In genomic region chr3:123036352-123037014, GRCh38 we compare ENCODE assay signal across 11 cellular contexts. TPM values are rescaled to one million over a fixed set of nuclear protein-coding genes. Genes with fewer than 3 reads are reported as not detected.
DNase-seq lines count a peak whose midpoint lies in the region; ATAC-seq and TF ChIP-seq lines count a peak whose summit lies in the region.
"Had no signal": no experiment of that assay in that cellular context is flagged by ENCODE, and none has a peak within 500 bp of the region (broad histone marks: within the 10 kb centered on the region; RNA-seq: fewer than 3 reads in every experiment).

No MANE protein-coding gene starts in this region.

- no peak overlapping the region for H3K4me3 ChIP-seq in coronary artery

- no peak for TF ChIP-seq CTCF in coronary artery (IDR thresholded peaks at IDR 0.05)
- TF ChIP-seq CTCF in omental fat pad (IDR thresholded peaks at IDR 0.05) = no peak

- H3K27ac ChIP-seq in coronary artery = peak overlapping the region; percentile 53 to 80

- ATAC-seq in omental fat pad (ENCODE audit: low FRiP score) (peak; percentile 63), HG03460 (IDR thresholded peaks at IDR 0.05; ENCODE audit: unreplicated experiment) (no peak), HG03432 (IDR thresholded peaks at IDR 0.05; ENCODE audit: unreplicated experiment) (no peak)
- ATAC-seq: left colon had no signal

- DNase-seq in GM03348 (ENCODE audit: low spot score) = peak; percentile 64
- peak; percentile 86 for DNase-seq in NCI-H82 (lab: John Stamatoyannopoulos, UW)
- DNase-seq in coronary artery (ENCODE audit: low spot score) = no peak
- DNase-seq in omental fat pad (ENCODE audit: low spot score) = no peak
- no peak for DNase-seq in NCI-H1417 (lab: John Stamatoyannopoulos, UW)
- no peak for DNase-seq in activated naive CD4-positive, alpha-beta T cell treated with Interleukin-2 at 50 U/mL for 16 hours
- DNase-seq: activated naive CD8-positive, alpha-beta T cell treated with anti-CD3 and anti-CD28 coated beads for 36 hours; left colon; MM.1S had no signal

RNA-seq across cellular contexts. Expression of gene SEMA5B, which starts 8.9 kb away (rescaled TPM):
- total RNA-seq in omental fat pad = 1 to 10 TPM in 1 of 4 donors, under 1 TPM in 3; 0.16 to 1.2 (median 0.70) TPM
- total RNA-seq: activated naive CD8-positive, alpha-beta T cell treated with anti-CD3 and anti-CD28 coated beads for 36 hours had no signal

RNA-seq across cellular contexts. Expression of gene PDIA5, which starts 30.3 kb away (rescaled TPM):
- 10 to 100 TPM; 12.0 to 21.0 (median 15.8) TPM for total RNA-seq in omental fat pad

Comparison
In these comparisons a context has a peak if more than half of its experiments do, and no peak if none do; other contexts are left out.
1. DNase-seq: peak in GM03348 (single experiment) and NCI-H82 (single experiment); none in coronary artery (single experiment), omental fat pad (single experiment), NCI-H1417 (0 of 3) and activated naive CD4-positive, alpha-beta T cell treated with Interleukin-2 at 50 U/mL for 16 hours (single experiment).